Comparison of ENCODE assay signal across 1 cellular context in the genomic region with DNA sequence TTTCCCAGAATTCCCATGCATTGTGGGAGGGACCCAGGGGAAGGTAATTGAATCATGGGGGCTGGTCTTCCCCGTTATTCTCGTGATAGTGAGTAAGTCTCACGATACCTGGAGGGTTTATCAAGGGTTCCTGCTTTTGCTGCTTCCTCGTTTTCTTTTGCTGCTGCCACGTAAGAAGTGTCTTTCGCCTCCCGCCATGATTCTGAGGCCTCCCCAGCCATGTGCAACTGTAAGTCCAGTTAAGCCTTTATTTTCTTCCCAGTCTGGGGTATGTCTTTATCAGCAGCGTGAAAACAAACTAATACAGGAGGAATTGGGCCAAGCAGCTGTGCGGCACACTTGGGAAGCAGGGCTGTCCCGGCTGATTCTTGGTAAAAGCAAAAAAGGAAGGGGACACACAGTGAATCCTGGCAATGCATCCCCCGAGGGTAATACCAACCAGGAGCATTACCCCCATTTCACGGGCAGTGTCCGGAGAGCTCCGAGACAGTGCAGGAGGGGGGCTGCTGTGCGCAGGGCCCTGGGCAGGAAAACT.
TF ChIP-seq lines count a peak whose summit lies in the region.

No MANE protein-coding gene starts in this region.

TF ChIP-seq in endothelial cell of umbilical vein, 7 proteins besides CTCF, POLR2A, EP300 and RAD21 (continued from another document):
- TF ChIP-seq GATA2 (IDR thresholded peaks at IDR 0.05; ENCODE audit: insufficient read depth, insufficient read length, low read depth, low read length) = no peak
- no peak for TF ChIP-seq EZH2 (IDR thresholded peaks at IDR 0.05; ENCODE audit: borderline replicate concordance, low read depth, low read length, severe bottlenecking)
- TF ChIP-seq, protein P1, sequence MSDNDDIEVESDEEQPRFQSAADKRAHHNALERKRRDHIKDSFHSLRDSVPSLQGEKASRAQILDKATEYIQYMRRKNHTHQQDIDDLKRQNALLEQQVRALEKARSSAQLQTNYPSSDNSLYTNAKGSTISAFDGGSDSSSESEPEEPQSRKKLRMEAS (IDR thresholded peaks at IDR 0.05; ENCODE audit: insufficient read depth, insufficient read length) = no peak
- TF ChIP-seq POLR2AphosphoS5 (IDR thresholded peaks at IDR 0.05; ENCODE audit: insufficient read depth, low read depth, low read length) = no peak
- no peak for TF ChIP-seq MYC (IDR thresholded peaks at IDR 0.05; ENCODE audit: low read depth, low read length)
